ENCODE assay signal across 19 cellular contexts in the genomic region with DNA sequence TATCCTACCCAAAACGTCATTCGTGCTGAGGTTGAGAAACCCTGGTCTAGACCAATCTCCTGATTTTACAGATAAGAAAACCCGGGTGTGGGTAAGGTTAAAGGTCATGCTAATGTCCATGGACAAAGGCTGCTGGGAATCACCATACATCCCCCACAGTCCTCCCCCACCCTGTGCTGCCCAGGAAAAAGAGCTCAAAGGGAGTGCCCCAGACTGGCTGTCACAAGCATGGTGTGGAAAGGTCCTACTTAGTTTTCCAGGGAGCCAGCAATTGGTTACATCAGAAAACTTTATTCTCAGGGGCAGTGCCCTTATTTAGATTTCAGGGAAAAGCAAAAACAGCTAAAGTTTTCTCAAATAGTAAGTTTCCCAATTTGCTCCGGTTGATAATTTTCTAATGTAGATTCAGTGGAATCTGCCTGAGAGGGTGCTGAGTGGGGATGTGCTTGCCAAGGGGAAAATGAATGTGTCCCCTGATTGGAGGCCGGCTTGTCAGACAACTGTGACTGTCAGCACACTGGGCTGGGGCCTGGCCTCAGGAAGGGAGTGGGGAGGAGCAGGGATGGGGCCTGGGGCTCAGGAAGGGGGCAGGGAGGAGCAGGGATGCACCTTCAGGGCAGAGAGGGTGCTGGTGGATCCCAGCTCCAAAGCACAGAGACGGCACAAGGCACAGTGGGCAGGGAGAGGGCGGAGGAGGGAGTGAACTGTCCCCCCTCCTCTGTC.
"Had no signal": no experiment of that assay in that cellular context is flagged by ENCODE, and none has a peak within 500 bp of the region (broad histone marks: within the 10 kb centered on the region; RNA-seq: fewer than 3 reads in every experiment).

No MANE protein-coding gene starts in this region.

- H3K36me3 ChIP-seq: esophagus muscularis mucosa, gastrocnemius medialis, ovary, right lobe of liver, spleen, uterus had no signal

- DNase-seq: cerebellar nuclear complex; effector memory CD8-positive, alpha-beta T cell; gastrocnemius medialis; glutamatergic neuron; naive thymus-derived CD4-positive, alpha-beta T cell; nephron progenitor cell; ovary; right lobe of liver; spleen; stimulated activated CD4-positive, alpha-beta T cell treated with anti-CD3 and anti-CD28 coated beads, Interleukin-2, amount 100 ng/mL, for 24 hours; stimulated activated CD4-positive, alpha-beta T cell treated with anti-CD3 and anti-CD28 coated beads, Interleukin-4, amount 100 ng/mL, for 4 hours; stimulated activated naive B cell treated with anti-CD40 and anti-IgM and Interleukin-4, amounts not matched to agents 10 μg/mL and 1 μg/mL and 100 μg/mL, for 72 hours; stimulated activated naive CD8-positive, alpha-beta T cell treated with anti-CD3 and anti-CD28 coated beads, Interleukin-15, amount 100 ng/mL, for 72 hours; trophoblast cell; uterus had no signal

- H3K4me2 ChIP-seq: hepatocyte had no signal

- ATAC-seq: effector memory CD8-positive, alpha-beta T cell; gastrocnemius medialis; naive thymus-derived CD4-positive, alpha-beta T cell; right lobe of liver; stimulated activated naive B cell treated with anti-CD40 and anti-IgM and Interleukin-4, amounts not matched to agents 10 μg/mL and 1 μg/mL and 100 μg/mL, for 72 hours; stimulated activated naive CD8-positive, alpha-beta T cell treated with anti-CD3 and anti-CD28 coated beads, Interleukin-15, amount 100 ng/mL, for 72 hours had no signal

- H3K9me3 ChIP-seq: esophagus muscularis mucosa, gastrocnemius medialis, ovary, right lobe of liver, spleen, uterus had no signal

- H2AFZ ChIP-seq: hepatocyte had no signal

- H3K27me3 ChIP-seq: gastrocnemius medialis, ovary, right lobe of liver, spleen, uterus had no signal

- FAIRE-seq: colon had no signal

- H3K4me3 ChIP-seq: esophagus muscularis mucosa, gastrocnemius medialis, hepatocyte, ovary, right lobe of liver, spleen, uterus had no signal

- H3K27ac ChIP-seq: epithelial cell of prostate, esophagus muscularis mucosa, gastrocnemius medialis, hepatocyte, ovary, right lobe of liver, spleen, uterus had no signal

- H3K4me1 ChIP-seq: esophagus muscularis mucosa, gastrocnemius medialis, right lobe of liver, uterus had no signal

- H3K79me2 ChIP-seq: hepatocyte had no signal
